1 cellular context compared by ENCODE assay signal in genomic region chr2:219001577-219002394, GRCh38.
TF ChIP-seq lines count a peak whose summit lies in the region.

No MANE protein-coding gene starts in this region.

TF ChIP-seq in HepG2, 621 proteins besides CTCF, POLR2A, EP300 and RAD21 (continues in another document):
- TF ChIP-seq RBM39 (IDR thresholded peaks at IDR 0.05; ENCODE audit: low read depth, low read length, poor library complexity, severe bottlenecking): peak; percentile 30
- TF ChIP-seq ZNF30 (CRISPR knock-in tag; IDR thresholded peaks at IDR 0.05): no peak
- peak; percentile 94 for TF ChIP-seq HDAC1 (CRISPR knock-in tag; IDR thresholded peaks at IDR 0.05)
- no peak for TF ChIP-seq PHF8 (CRISPR knock-in tag; IDR thresholded peaks at IDR 0.05)
- no peak for TF ChIP-seq SRY (CRISPR knock-in tag; IDR thresholded peaks at IDR 0.05)
- TF ChIP-seq CCDC6 (CRISPR knock-in tag; IDR thresholded peaks at IDR 0.05): peak; percentile 67
- no peak for TF ChIP-seq ZNF367 (CRISPR knock-in tag; IDR thresholded peaks at IDR 0.05; ENCODE audit: borderline replicate concordance)
- peak; percentile 46; the same call in 1 of the 2 replicates for TF ChIP-seq SIN3A (IDR thresholded peaks at IDR 0.05; ENCODE audit: borderline replicate concordance, low read depth, low read length)
- TF ChIP-seq, protein P1, sequence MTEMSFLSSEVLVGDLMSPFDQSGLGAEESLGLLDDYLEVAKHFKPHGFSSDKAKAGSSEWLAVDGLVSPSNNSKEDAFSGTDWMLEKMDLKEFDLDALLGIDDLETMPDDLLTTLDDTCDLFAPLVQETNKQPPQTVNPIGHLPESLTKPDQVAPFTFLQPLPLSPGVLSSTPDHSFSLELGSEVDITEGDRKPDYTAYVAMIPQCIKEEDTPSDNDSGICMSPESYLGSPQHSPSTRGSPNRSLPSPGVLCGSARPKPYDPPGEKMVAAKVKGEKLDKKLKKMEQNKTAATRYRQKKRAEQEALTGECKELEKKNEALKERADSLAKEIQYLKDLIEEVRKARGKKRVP (CRISPR knock-in tag; IDR thresholded peaks at IDR 0.05): peak in 1 of 2 experiments; percentile 53; a peak in 2 of 4 replicates
- peak; percentile 51 for TF ChIP-seq IKZF4 (CRISPR knock-in tag; IDR thresholded peaks at IDR 0.05; ENCODE audit: borderline replicate concordance, low read depth, not compliant biosample characterization)
- TF ChIP-seq TSC22D2 (CRISPR knock-in tag; IDR thresholded peaks at IDR 0.05; ENCODE audit: borderline replicate concordance): no peak
- no peak for TF ChIP-seq NONO (IDR thresholded peaks at IDR 0.05)
- TF ChIP-seq NONO (CRISPR knock-in tag; conservative IDR thresholded peaks at IDR 0.05): peak; percentile 93
- 0 out of 2 replicates have a peak, but pooled peaks have one; percentile 62 for TF ChIP-seq ZNF296 (CRISPR knock-in tag; conservative IDR thresholded peaks at IDR 0.05)
- TF ChIP-seq, protein P2, sequence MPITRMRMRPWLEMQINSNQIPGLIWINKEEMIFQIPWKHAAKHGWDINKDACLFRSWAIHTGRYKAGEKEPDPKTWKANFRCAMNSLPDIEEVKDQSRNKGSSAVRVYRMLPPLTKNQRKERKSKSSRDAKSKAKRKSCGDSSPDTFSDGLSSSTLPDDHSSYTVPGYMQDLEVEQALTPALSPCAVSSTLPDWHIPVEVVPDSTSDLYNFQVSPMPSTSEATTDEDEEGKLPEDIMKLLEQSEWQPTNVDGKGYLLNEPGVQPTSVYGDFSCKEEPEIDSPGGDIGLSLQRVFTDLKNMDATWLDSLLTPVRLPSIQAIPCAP (CRISPR knock-in tag; IDR thresholded peaks at IDR 0.05; ENCODE audit: low read depth): peak; percentile 54; the same call in 1 of the 2 replicates
- TF ChIP-seq SNRNP70 (IDR thresholded peaks at IDR 0.05; ENCODE audit: low read depth, low read length): no peak
- no peak for TF ChIP-seq PAX8 (CRISPR knock-in tag; IDR thresholded peaks at IDR 0.05; ENCODE audit: borderline replicate concordance)
- no peak for TF ChIP-seq ZFYVE20 (CRISPR knock-in tag; IDR thresholded peaks at IDR 0.05; ENCODE audit: borderline replicate concordance, low read depth)
- no peak for TF ChIP-seq NFRKB (IDR thresholded peaks at IDR 0.05)
- no peak for TF ChIP-seq GTF2F1 (IDR thresholded peaks at IDR 0.05; ENCODE audit: low read length)
- TF ChIP-seq KDM2A (CRISPR knock-in tag; IDR thresholded peaks at IDR 0.05; ENCODE audit: borderline replicate concordance, low read depth): peak; percentile 82
- TF ChIP-seq ZNF180 (CRISPR knock-in tag; IDR thresholded peaks at IDR 0.05; ENCODE audit: borderline replicate concordance, low read depth): no peak
- TF ChIP-seq, protein P3, sequence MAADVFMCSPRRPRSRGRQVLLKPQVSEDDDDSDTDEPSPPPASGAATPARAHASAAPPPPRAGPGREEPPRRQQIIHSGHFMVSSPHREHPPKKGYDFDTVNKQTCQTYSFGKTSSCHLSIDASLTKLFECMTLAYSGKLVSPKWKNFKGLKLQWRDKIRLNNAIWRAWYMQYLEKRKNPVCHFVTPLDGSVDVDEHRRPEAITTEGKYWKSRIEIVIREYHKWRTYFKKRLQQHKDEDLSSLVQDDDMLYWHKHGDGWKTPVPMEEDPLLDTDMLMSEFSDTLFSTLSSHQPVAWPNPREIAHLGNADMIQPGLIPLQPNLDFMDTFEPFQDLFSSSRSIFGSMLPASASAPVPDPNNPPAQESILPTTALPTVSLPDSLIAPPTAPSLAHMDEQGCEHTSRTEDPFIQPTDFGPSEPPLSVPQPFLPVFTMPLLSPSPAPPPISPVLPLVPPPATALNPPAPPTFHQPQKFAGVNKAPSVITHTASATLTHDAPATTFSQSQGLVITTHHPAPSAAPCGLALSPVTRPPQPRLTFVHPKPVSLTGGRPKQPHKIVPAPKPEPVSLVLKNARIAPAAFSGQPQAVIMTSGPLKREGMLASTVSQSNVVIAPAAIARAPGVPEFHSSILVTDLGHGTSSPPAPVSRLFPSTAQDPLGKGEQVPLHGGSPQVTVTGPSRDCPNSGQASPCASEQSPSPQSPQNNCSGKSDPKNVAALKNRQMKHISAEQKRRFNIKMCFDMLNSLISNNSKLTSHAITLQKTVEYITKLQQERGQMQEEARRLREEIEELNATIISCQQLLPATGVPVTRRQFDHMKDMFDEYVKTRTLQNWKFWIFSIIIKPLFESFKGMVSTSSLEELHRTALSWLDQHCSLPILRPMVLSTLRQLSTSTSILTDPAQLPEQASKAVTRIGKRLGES (CRISPR knock-in tag; IDR thresholded peaks at IDR 0.05; ENCODE audit: borderline replicate concordance): no peak
- TF ChIP-seq ZNF816 (CRISPR knock-in tag; IDR thresholded peaks at IDR 0.05; ENCODE audit: borderline replicate concordance): peak; percentile 92; the same call in 1 of the 2 replicates
- TF ChIP-seq SP140L (CRISPR knock-in tag; IDR thresholded peaks at IDR 0.05; ENCODE audit: borderline replicate concordance): no peak
- TF ChIP-seq ZNF674 (CRISPR knock-in tag; IDR thresholded peaks at IDR 0.05; ENCODE audit: low read depth): no peak
- TF ChIP-seq SMARCE1 (IDR thresholded peaks at IDR 0.05; ENCODE audit: borderline replicate concordance): no peak
- TF ChIP-seq SMC3 (IDR thresholded peaks at IDR 0.05; ENCODE audit: low read length): no peak
- peak; percentile 44; the same call in 1 of the 2 replicates for TF ChIP-seq FOXK1 (CRISPR knock-in tag; IDR thresholded peaks at IDR 0.05; ENCODE audit: borderline replicate concordance, low read depth)
- TF ChIP-seq SUZ12 (IDR thresholded peaks at IDR 0.05; ENCODE audit: low read depth, low read length): no peak
- no peak for TF ChIP-seq ARID2 (CRISPR knock-in tag; IDR thresholded peaks at IDR 0.05; ENCODE audit: borderline replicate concordance)
- no peak for TF ChIP-seq CBX1 (IDR thresholded peaks at IDR 0.05; ENCODE audit: low read depth)
- no peak for TF ChIP-seq CSRNP1 (CRISPR knock-in tag; IDR thresholded peaks at IDR 0.05)
- TF ChIP-seq HOXA7 (CRISPR knock-in tag; IDR thresholded peaks at IDR 0.05): no peak
- TF ChIP-seq, protein P4, sequence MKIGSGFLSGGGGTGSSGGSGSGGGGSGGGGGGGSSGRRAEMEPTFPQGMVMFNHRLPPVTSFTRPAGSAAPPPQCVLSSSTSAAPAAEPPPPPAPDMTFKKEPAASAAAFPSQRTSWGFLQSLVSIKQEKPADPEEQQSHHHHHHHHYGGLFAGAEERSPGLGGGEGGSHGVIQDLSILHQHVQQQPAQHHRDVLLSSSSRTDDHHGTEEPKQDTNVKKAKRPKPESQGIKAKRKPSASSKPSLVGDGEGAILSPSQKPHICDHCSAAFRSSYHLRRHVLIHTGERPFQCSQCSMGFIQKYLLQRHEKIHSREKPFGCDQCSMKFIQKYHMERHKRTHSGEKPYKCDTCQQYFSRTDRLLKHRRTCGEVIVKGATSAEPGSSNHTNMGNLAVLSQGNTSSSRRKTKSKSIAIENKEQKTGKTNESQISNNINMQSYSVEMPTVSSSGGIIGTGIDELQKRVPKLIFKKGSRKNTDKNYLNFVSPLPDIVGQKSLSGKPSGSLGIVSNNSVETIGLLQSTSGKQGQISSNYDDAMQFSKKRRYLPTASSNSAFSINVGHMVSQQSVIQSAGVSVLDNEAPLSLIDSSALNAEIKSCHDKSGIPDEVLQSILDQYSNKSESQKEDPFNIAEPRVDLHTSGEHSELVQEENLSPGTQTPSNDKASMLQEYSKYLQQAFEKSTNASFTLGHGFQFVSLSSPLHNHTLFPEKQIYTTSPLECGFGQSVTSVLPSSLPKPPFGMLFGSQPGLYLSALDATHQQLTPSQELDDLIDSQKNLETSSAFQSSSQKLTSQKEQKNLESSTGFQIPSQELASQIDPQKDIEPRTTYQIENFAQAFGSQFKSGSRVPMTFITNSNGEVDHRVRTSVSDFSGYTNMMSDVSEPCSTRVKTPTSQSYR (CRISPR knock-in tag; IDR thresholded peaks at IDR 0.05; ENCODE audit: borderline replicate concordance): peak; percentile 95
- TF ChIP-seq, protein P5, sequence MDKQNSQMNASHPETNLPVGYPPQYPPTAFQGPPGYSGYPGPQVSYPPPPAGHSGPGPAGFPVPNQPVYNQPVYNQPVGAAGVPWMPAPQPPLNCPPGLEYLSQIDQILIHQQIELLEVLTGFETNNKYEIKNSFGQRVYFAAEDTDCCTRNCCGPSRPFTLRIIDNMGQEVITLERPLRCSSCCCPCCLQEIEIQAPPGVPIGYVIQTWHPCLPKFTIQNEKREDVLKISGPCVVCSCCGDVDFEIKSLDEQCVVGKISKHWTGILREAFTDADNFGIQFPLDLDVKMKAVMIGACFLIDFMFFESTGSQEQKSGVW (CRISPR knock-in tag; IDR thresholded peaks at IDR 0.05; ENCODE audit: borderline replicate concordance): no peak
- no peak for TF ChIP-seq ZNF44 (CRISPR knock-in tag; IDR thresholded peaks at IDR 0.05)
- TF ChIP-seq MED13 (CRISPR knock-in tag; IDR thresholded peaks at IDR 0.05): peak; percentile 46; the same call in 1 of the 2 replicates
- peak; percentile 42; the same call in 1 of the 2 replicates for TF ChIP-seq ZNF205 (CRISPR knock-in tag; IDR thresholded peaks at IDR 0.05)
- peak; percentile 84 for TF ChIP-seq HDAC2 (CRISPR knock-in tag; IDR thresholded peaks at IDR 0.05)
- no peak; the same call in 1 of the 2 replicates for TF ChIP-seq JDP2 (CRISPR knock-in tag; IDR thresholded peaks at IDR 0.05; ENCODE audit: borderline replicate concordance)
- no peak; the same call in none of the 2 replicates for TF ChIP-seq ZNF333 (CRISPR knock-in tag; IDR thresholded peaks at IDR 0.05; ENCODE audit: borderline replicate concordance)
- peak; percentile 32 for TF ChIP-seq AGO1 (IDR thresholded peaks at IDR 0.05; ENCODE audit: low read depth, low read length, poor library complexity, severe bottlenecking)
- TF ChIP-seq ZSCAN21 (CRISPR knock-in tag; IDR thresholded peaks at IDR 0.05; ENCODE audit: borderline replicate concordance): peak; percentile 87; the same call in 1 of the 2 replicates
- TF ChIP-seq MYC (CRISPR knock-in tag; IDR thresholded peaks at IDR 0.05; ENCODE audit: borderline replicate concordance): peak; percentile 57; the same call in 1 of the 2 replicates
- TF ChIP-seq BORCS8-MEF2B (CRISPR knock-in tag; IDR thresholded peaks at IDR 0.05): peak; percentile 75; the same call in 1 of the 2 replicates
- 0 out of 2 replicates have a peak, but pooled peaks have one; percentile 38 for TF ChIP-seq GATA4 (IDR thresholded peaks at IDR 0.05; ENCODE audit: borderline replicate concordance, low read depth)
- no peak for TF ChIP-seq ZNF562 (CRISPR knock-in tag; IDR thresholded peaks at IDR 0.05; ENCODE audit: borderline replicate concordance)
- TF ChIP-seq GLI4 (CRISPR knock-in tag; IDR thresholded peaks at IDR 0.05; ENCODE audit: borderline replicate concordance): no peak; the same call in 1 of the 2 replicates
- no peak for TF ChIP-seq SATB2 (CRISPR knock-in tag; IDR thresholded peaks at IDR 0.05)
- TF ChIP-seq SNAPC4 (CRISPR knock-in tag; IDR thresholded peaks at IDR 0.05): no peak
- peak; percentile 16 for TF ChIP-seq ZBTB38 (CRISPR knock-in tag; IDR thresholded peaks at IDR 0.05)
- no peak for TF ChIP-seq NR1H2 (CRISPR knock-in tag; IDR thresholded peaks at IDR 0.05; ENCODE audit: borderline replicate concordance, low read depth)
- no peak for TF ChIP-seq ATF1 (CRISPR knock-in tag; IDR thresholded peaks at IDR 0.05)
- no peak for TF ChIP-seq TBL1XR1 (IDR thresholded peaks at IDR 0.05; ENCODE audit: borderline replicate concordance, low read length, partially characterized antibody)
- peak; percentile 93 for TF ChIP-seq ZMYM4 (CRISPR knock-in tag; IDR thresholded peaks at IDR 0.05)
